Comparison of ENCODE assay signal across 8 cellular contexts in genomic region chr5:57221049-57221568, GRCh38. TPM values are rescaled to one million over a fixed set of nuclear protein-coding genes. Genes with fewer than 3 reads are reported as not detected.
DNase-seq lines count a peak whose midpoint lies in the region; ATAC-seq and TF ChIP-seq lines count a peak whose summit lies in the region.

No MANE protein-coding gene starts in this region.

- H3K9me3 ChIP-seq in PC-9 (ENCODE audit: insufficient read depth, low read depth) (no peaks in the 10 kb centered on the region; the same call in 1 of the 2 replicates), tibial nerve (no peaks in the 10 kb centered on the region)

- in situ Hi-C loops in G401 (cut with HindIII; ENCODE audit: low sequenced_read_pairs), result no loop called here

- intact Hi-C loops in PC-9 (cut with micrococcal nuclease; ENCODE audit: unreplicated experiment), result loop anchor here (1.0 to 2.0 kb wide), 2 partner anchors 83 to 950 kb away; no protein-coding TSS in a partner anchor

- H3K9me2 ChIP-seq in PC-9 (ENCODE audit: insufficient read depth), result no peaks in the 10 kb centered on the region

- peak; percentile 91 for TF ChIP-seq CTCF in PC-9 (conservative IDR thresholded peaks at IDR 0.05)
- TF ChIP-seq CTCF in tibial nerve (IDR thresholded peaks at IDR 0.05), result peak; percentile 80 to 94 (median 85)

- H3K36me3 ChIP-seq in ACC112 (ENCODE audit: insufficient read depth, low read length) (peaks cover 5% of the 10 kb centered on the region; the same call in 1 of the 2 replicates), PC-9 (ENCODE audit: low read depth) (peaks cover 5% of the 10 kb centered on the region; the same call in 1 of the 2 replicates), tibial nerve (peaks cover 0 to 6% (median 0%) of the 10 kb centered on the region in 3 donors)

- H4K20me1 ChIP-seq in PC-9 (ENCODE audit: insufficient read depth), result peaks cover 35% of the 10 kb centered on the region

- peak; percentile 49 for ATAC-seq in HG03565 (IDR thresholded peaks at IDR 0.05; ENCODE audit: unreplicated experiment)
- no peak for ATAC-seq in HG02970 (IDR thresholded peaks at IDR 0.05; ENCODE audit: low FRiP score, unreplicated experiment)

- H3K4me2 ChIP-seq in PC-9, result no peak overlapping the region

- H3K27ac ChIP-seq in ACC112 (ENCODE audit: low read depth, low read length) (peak overlapping the region; percentile 3; the same call in 1 of the 2 replicates), PC-9 (peak overlapping the region; percentile 38; the same call in 1 of the 2 replicates), tibial nerve (peak overlapping the region in 1 of 4 donors; percentile 4)

- POLR2A ChIA-PET in PC-9 (lab: Charles Lee; ENCODE audit: unreplicated experiment), result no interaction called here

- H3K4me1 ChIP-seq in ACC112 (ENCODE audit: control insufficient read depth, insufficient read depth, low read length, unreplicated experiment), result peaks cover 22% of the 10 kb centered on the region
- H3K4me1 ChIP-seq in PC-9 (replicated peaks; ENCODE audit: insufficient read depth), result peaks cover 32% of the 10 kb centered on the region
- H3K4me1 ChIP-seq in tibial nerve, result peaks cover 0 to 11% (median 3%) of the 10 kb centered on the region in 4 donors

- H3K79me2 ChIP-seq in ACC112 (ENCODE audit: control insufficient read depth, insufficient read depth, low read length, unreplicated experiment) (peaks cover 77% of the 10 kb centered on the region), PC-9 (ENCODE audit: low read depth) (peaks cover 93% of the 10 kb centered on the region)

- no peak overlapping the region for H2AFZ ChIP-seq in ACC112 (ENCODE audit: low read length, unreplicated experiment)
- H2AFZ ChIP-seq in PC-9, result no peak overlapping the region

- 80 to 87% methylated on average over 2 of the region's 2 CpGs for WGBS in tibial nerve, 2 donors

- BruUV-seq in PC-9 (replicated peaks; lab: Mats Ljungman, UMichigan), result no TSS peak

- H3K4me3 ChIP-seq in ACC112 (ENCODE audit: low read depth, low read length) (no peak overlapping the region), PC-9 (no peak overlapping the region), tibial nerve (no peak overlapping the region)

- CTCF ChIA-PET in PC-9 (lab: Charles Lee), result interaction anchor here (0.6 kb wide), 1 partner anchor 774 kb away, joined by 3 read pairs; no protein-coding TSS in a partner anchor

- no peaks in the 10 kb centered on the region for H3K27me3 ChIP-seq in ACC112 (ENCODE audit: insufficient read depth, low read length)
- no peaks in the 10 kb centered on the region for H3K27me3 ChIP-seq in PC-9 (ENCODE audit: insufficient read depth, low read depth)
- no peaks in the 10 kb centered on the region for H3K27me3 ChIP-seq in tibial nerve

- DNase-seq in G401 (ENCODE audit: low spot score), result peak; percentile 81
- DNase-seq in PC-9, result peak in 1 of 2 experiments; percentile 59
- peak; percentile 67 for DNase-seq in central memory CD4-positive, alpha-beta T cell
- peak; percentile 64 for DNase-seq in kidney tubule cell (ENCODE audit: low spot score)
- peak in 1 of 2 donors; percentile 80 for DNase-seq in tibial nerve (ENCODE audit: low spot score in 2 of 2)

- no peak for TF ChIP-seq EP300 in tibial nerve (IDR thresholded peaks at IDR 0.05)

- peaks cover 23% of the 10 kb centered on the region for H3F3A ChIP-seq in PC-9 (ENCODE audit: insufficient read depth, low read depth)

- no peak for TF ChIP-seq POLR2A in tibial nerve (IDR thresholded peaks at IDR 0.05)

RNA-seq across cellular contexts. Expression of gene GPBP1, which starts 47.2 kb away (rescaled TPM):
- 55.7 and 84.3 TPM in 2 replicates for total RNA-seq in G401 (2014; rRNA removed; shearing (Covaris generic))
- total RNA-seq in PC-9 (2021) (62.4 and 75.0 TPM in 2 replicates), tibial nerve (100 to 1,000 TPM in 1 of 4 donors, 10 to 100 TPM in 3; 74.3 to 107 (median 84.9) TPM)
